13 cellular contexts compared by ENCODE assay signal in genomic region chr1:244254467-244254866, GRCh38.
A peak's percentile ranks its signal among the peaks of the same experiment; 100 is the strongest.
DNase-seq lines count a peak whose midpoint lies in the region; ATAC-seq, FAIRE-seq and TF ChIP-seq lines count a peak whose summit lies in the region.
"Had no signal": no experiment of that assay in that cellular context is flagged by ENCODE, and none has a peak within 500 bp of the region (broad histone marks: within the 10 kb centered on the region; RNA-seq: fewer than 3 reads in every experiment).

No MANE protein-coding gene starts in this region.

- H3K9me3 ChIP-seq in K562 (replicated peaks; ENCODE audit: control insufficient read depth, insufficient read depth, low read depth, low read length) (no peaks in the 10 kb centered on the region; the same call in 1 of the 2 replicates), uterus (no peaks in the 10 kb centered on the region)

- TF ChIP-seq CTCF in K562 (IDR thresholded peaks at IDR 0.05 in 2 of 3, conservative IDR thresholded peaks at IDR 0.05 in 1 of 3; ENCODE audit: insufficient read depth in 2 of 3, low read depth in 1 of 3, low read length in 3 of 3), result no peak
- TF ChIP-seq CTCF in nephron progenitor cell (IDR thresholded peaks at IDR 0.05), result no peak
- no peak for TF ChIP-seq CTCF in uterus (IDR thresholded peaks at IDR 0.05)

- H3K79me2 ChIP-seq in K562 (ENCODE audit: control insufficient read depth, insufficient read depth, low read length), result no peaks in the 10 kb centered on the region

- peaks cover 8% of the 10 kb centered on the region for H3K27me3 Mint-ChIP-seq in nephron progenitor cell (ENCODE audit: low read depth, poor library complexity)

- BruUV-seq in K562 (replicated peaks; lab: Mats Ljungman, UMichigan), result no TSS peak

- no peak for TF ChIP-seq RAD21 in K562 (CRISPR knock-in tag; conservative IDR thresholded peaks at IDR 0.05 in 1 of 2, IDR thresholded peaks at IDR 0.05 in 1 of 2)

- 2% methylated on average over 6 of the region's 6 CpGs for WGBS in K562 (ENCODE audit: insufficient coverage, low coverage, missing lambda C conversion rate)

- H2AFZ ChIP-seq in K562 (ENCODE audit: low read depth, low read length), result peak overlapping the region; percentile 65
- H2AFZ ChIP-seq: neural progenitor cell had no signal

- no peaks in the 10 kb centered on the region for H3K9me1 ChIP-seq in K562 (ENCODE audit: control insufficient read depth, insufficient read depth, low read length)

- H3K4me3 ChIP-seq in K562 (no peak overlapping the region), H7 (ENCODE audit: insufficient read depth, low read depth, low read length) (no peak overlapping the region), uterus (no peak overlapping the region)
- H3K4me3 ChIP-seq: neural progenitor cell had no signal

- peaks cover 15% of the 10 kb centered on the region for H3K4me1 Mint-ChIP-seq in nephron progenitor cell

- intact Hi-C loops in K562 (cut with micrococcal nuclease) (no loop called here), uterus (cut with DNase I; ENCODE audit: low total_unique reads) (no loop called here)

- H3K9me3 Mint-ChIP-seq in nephron progenitor cell, result peaks cover 9% of the 10 kb centered on the region
- H3K9me3 Mint-ChIP-seq: CD8-positive, alpha-beta memory T cell had no signal

- TF ChIP-seq EP300 in K562 (IDR thresholded peaks at IDR 0.05; ENCODE audit: low read length), result no peak

- DNase-seq in Kasumi-1 (lab: John Stamatoyannopoulos, UW), result peak; percentile 94 to 95
- DNase-seq in K562 (ENCODE audit: extremely low read depth in 1 of 4, low spot score in 3 of 4), result peak in 1 of 4 experiments; percentile 51
- DNase-seq in nephron progenitor cell, result no peak
- DNase-seq in H7, result no peak
- no peak for DNase-seq in DMS79 (lab: John Stamatoyannopoulos, UW)
- DNase-seq in uterus, result no peak
- no peak for DNase-seq in activated CD4-positive, alpha-beta T cell treated with anti-CD3 and anti-CD28 coated beads for 4 hours
- DNase-seq: SHP77 treated with DMSO at 0.1 percent for 48 hours; stimulated activated CD4-positive, alpha-beta T cell treated with anti-CD3 and anti-CD28 coated beads, Interleukin-2, amount 100 ng/mL, for 48 hours had no signal

- POLR2A ChIA-PET in K562 (lab: Yijun Ruan, JAX), result interaction anchor here (1.0 kb wide), 2 partner anchors 10 to 265 kb away, joined by 3 read pairs; no protein-coding TSS in a partner anchor

- peaks cover 17 to 30% of the 10 kb centered on the region in 2 experiments; a peak in 4 of 5 replicates for H3K27me3 ChIP-seq in K562 (ENCODE audit: control insufficient read depth in 2 of 2, insufficient read depth in 2 of 2, low read length in 2 of 2)
- H3K27me3 ChIP-seq in H7 (ENCODE audit: control insufficient read depth, insufficient read depth, low read length), result no peaks in the 10 kb centered on the region
- no peaks in the 10 kb centered on the region for H3K27me3 ChIP-seq in uterus
- H3K27me3 ChIP-seq: neural progenitor cell had no signal

- no peak overlapping the region for H3K27ac ChIP-seq in K562 (ENCODE audit: extremely low read depth, low read depth, low read length)
- H3K27ac ChIP-seq in uterus, result no peak overlapping the region
- H3K27ac ChIP-seq: neural progenitor cell had no signal

- H4K20me1 ChIP-seq in K562 (replicated peaks; ENCODE audit: control insufficient read depth, insufficient read depth, low read length), result no peaks in the 10 kb centered on the region

- H3K4me1 ChIP-seq in K562 (replicated peaks in 1 of 2; ENCODE audit: control insufficient read depth in 2 of 2, insufficient read depth in 2 of 2, low read length in 2 of 2), result peaks cover 3 to 4% of the 10 kb centered on the region in 2 experiments; a peak in 2 of 5 replicates
- no peaks in the 10 kb centered on the region for H3K4me1 ChIP-seq in uterus

- CTCF ChIA-PET in K562 (lab: Yijun Ruan, JAX; ENCODE audit: low intra/inter-chr PET ratio), result interaction anchor here (0.6 to 0.7 kb wide), 3 partner anchors 27 to 206 kb away, joined by 3 read pairs; no protein-coding TSS in a partner anchor

- H3K4me3 Mint-ChIP-seq in nephron progenitor cell, result no peak overlapping the region
- H3K4me3 Mint-ChIP-seq: CD8-positive, alpha-beta memory T cell; neural progenitor cell had no signal

- H3K9ac ChIP-seq in K562 (ENCODE audit: insufficient read depth in 1 of 2, low read depth in 2 of 2, low read length in 2 of 2), result peak overlapping the region in 1 of 2 experiments; percentile 1; a peak in 1 of 4 replicates
- H3K9ac ChIP-seq: neural progenitor cell had no signal

- no peaks in the 10 kb centered on the region for H3K36me3 Mint-ChIP-seq in nephron progenitor cell (ENCODE audit: low read depth)

- ATAC-seq in GM18499 (IDR thresholded peaks at IDR 0.05; ENCODE audit: insufficient read depth, unreplicated experiment) (peak; percentile 57), K562 (peak; percentile 78)
- ATAC-seq: HCT116 had no signal

- peak overlapping the region; percentile 72 for H3K27ac Mint-ChIP-seq in nephron progenitor cell

- no peak for TF ChIP-seq POLR2A in K562 (conservative IDR thresholded peaks at IDR 0.05)
- no peak for TF ChIP-seq POLR2A in uterus (IDR thresholded peaks at IDR 0.05)

- no peaks in the 10 kb centered on the region for H3K36me3 ChIP-seq in K562 (ENCODE audit: control insufficient read depth, insufficient read depth, low read length)
- no peaks in the 10 kb centered on the region for H3K36me3 ChIP-seq in H7 (replicated peaks; ENCODE audit: control insufficient read depth, insufficient read depth, low read length)
- H3K36me3 ChIP-seq in uterus, result no peaks in the 10 kb centered on the region
- H3K36me3 ChIP-seq: neural progenitor cell had no signal

- in situ Hi-C loops in K562 (cut with MboI), result loop anchor here (25.0 kb wide), 2 partner anchors 767 to 1792 kb away; no protein-coding TSS in a partner anchor

- peak overlapping the region; percentile 40 for H3K4me2 ChIP-seq in K562 (ENCODE audit: insufficient read depth, low read length)
- H3K4me2 ChIP-seq: neural progenitor cell had no signal

- no peak for FAIRE-seq in K562 (lab: Jason Lieb, UNC)

TF ChIP-seq in K562, 482 proteins besides CTCF, POLR2A, EP300 and RAD21 (continues in another document):
- TF ChIP-seq NR0B1 (IDR thresholded peaks at IDR 0.05; ENCODE audit: partially characterized antibody), result no peak
- TF ChIP-seq NBN (IDR thresholded peaks at IDR 0.05; ENCODE audit: low read depth), result no peak
- TF ChIP-seq E2F6 (IDR thresholded peaks at IDR 0.05; ENCODE audit: borderline replicate concordance in 1 of 2, extremely low read depth in 1 of 2, insufficient read depth in 1 of 2, insufficient read length in 1 of 2, low read depth in 1 of 2, low read length in 1 of 2, poor library complexity in 1 of 2, severe bottlenecking in 1 of 2), result peak; percentile 16 to 56
- no peak for TF ChIP-seq HMGXB4 (CRISPR knock-in tag; IDR thresholded peaks at IDR 0.05)
- no peak for TF ChIP-seq ZNF197 (CRISPR knock-in tag; IDR thresholded peaks at IDR 0.05; ENCODE audit: low read depth)
- peak; percentile 98 for TF ChIP-seq ZNF766 (CRISPR knock-in tag; conservative IDR thresholded peaks at IDR 0.05)
- no peak for TF ChIP-seq HDAC6 (IDR thresholded peaks at IDR 0.05; ENCODE audit: low read depth, low read length)

Comparison
In these comparisons a context has a peak if more than half of its experiments do, and no peak if none do; other contexts are left out.
1. DNase-seq: peak in Kasumi-1 (2 of 2); none in nephron progenitor cell (single experiment), H7 (single experiment), DMS79 (single experiment), uterus (0 of 2) and activated CD4-positive, alpha-beta T cell treated with anti-CD3 and anti-CD28 coated beads for 4 hours (0 of 2).